In genomic region chr3:43105597-43106292, GRCh38 we compare ENCODE assay signal across 8 cellular contexts. TPM values are rescaled to one million over a fixed set of nuclear protein-coding genes. Genes with fewer than 3 reads are reported as not detected.
DNase-seq lines count a peak whose midpoint lies in the region; ATAC-seq, FAIRE-seq and TF ChIP-seq lines count a peak whose summit lies in the region.

TSS of gene POMGNT2 (minus strand) at chr3:43106079. CDS start at chr3:43081431, 24,648 bp downstream.

- no peaks in the 10 kb centered on the region for H3K9me1 ChIP-seq in keratinocyte (ENCODE audit: control insufficient read depth, extremely low read depth, insufficient read depth, low read length)

- peak; percentile 87 for ATAC-seq in HG03108 (IDR thresholded peaks at IDR 0.05; ENCODE audit: unreplicated experiment)
- peak; percentile 97 for ATAC-seq in activated CD4-positive, alpha-beta T cell treated with anti-CD3 and anti-CD28 coated beads for 36 hours

- peak within 1 kb of the TSS; percentile 89 for H3K4me2 ChIP-seq in keratinocyte (ENCODE audit: control insufficient read depth, extremely low read depth, insufficient read depth, low read depth, low read length)

- H3K27ac ChIP-seq in keratinocyte (ENCODE audit: control insufficient read depth, insufficient read depth, low read length), result no peak within 1 kb of the TSS

- POLR2A ChIA-PET in activated CD4-positive, alpha-beta T cell treated with anti-CD3 and anti-CD28 coated beads for 36 hours (lab: Charles Lee), result no interaction called here

- H3K9me3 Mint-ChIP-seq in activated CD4-positive, alpha-beta T cell treated with anti-CD3 and anti-CD28 coated beads for 36 hours (ENCODE audit: low read depth), result no peaks in the 10 kb centered on the region
- no peaks in the 10 kb centered on the region for H3K9me3 Mint-ChIP-seq in chondrocyte (ENCODE audit: low read depth)

- H3K4me1 ChIP-seq in keratinocyte (ENCODE audit: control insufficient read depth, extremely low read depth, insufficient read depth, low read length), result peaks cover 7% of the 10 kb centered on the region

- peak; percentile 43 for FAIRE-seq in keratinocyte (lab: Jason Lieb, UNC)

- no peaks in the 10 kb centered on the region for H3K36me3 Mint-ChIP-seq in activated CD4-positive, alpha-beta T cell treated with anti-CD3 and anti-CD28 coated beads for 36 hours (ENCODE audit: low read depth)
- H3K36me3 Mint-ChIP-seq in chondrocyte (ENCODE audit: low read depth), result no peaks in the 10 kb centered on the region

- dilution Hi-C loops in keratinocyte (cut with MboI; ENCODE audit: extremely low pct_ligation_motif_present, low sequenced_read_pairs), result no loop called here

- no peaks in the 10 kb centered on the region for H3K79me2 ChIP-seq in keratinocyte (ENCODE audit: control insufficient read depth, insufficient read depth, low read length)

- DNase-seq in NCI-H187 (lab: John Stamatoyannopoulos, UW) (peak; percentile 10 to 64), NCI-H187 treated with DMSO at 0.1 percent for 48 hours (lab: John Stamatoyannopoulos, UW) (no peak), NCI-H446 (lab: John Stamatoyannopoulos, UW) (peak; percentile 31 to 77), chondrocyte (ENCODE audit: low spot score) (no peak), keratinocyte (ENCODE audit: low read depth, low spot score) (peak; percentile 35)
- DNase-seq in activated CD4-positive, alpha-beta T cell treated with anti-CD3 and anti-CD28 coated beads for 36 hours, result peak; percentile 94
- peak; percentile 88 for DNase-seq in stimulated activated CD4-positive, alpha-beta T cell treated with anti-CD3 and anti-CD28 coated beads, Interleukin-12 subunit alpha, Interleukin-12 subunit beta, amount 100 ng/mL, for 4 hours

- no peaks in the 10 kb centered on the region for H3K27me3 ChIP-seq in keratinocyte (ENCODE audit: control insufficient read depth, extremely low read depth, insufficient read depth, low read length)

- peak within 1 kb of the TSS; percentile 63 to 81 (median 73) for H3K4me3 ChIP-seq in keratinocyte (ENCODE audit: control insufficient read depth in 2 of 3, extremely low read depth in 1 of 3, insufficient read depth in 2 of 3, low read depth in 1 of 3, low read length in 3 of 3)

- CTCF ChIA-PET in activated CD4-positive, alpha-beta T cell treated with anti-CD3 and anti-CD28 coated beads for 36 hours (lab: Charles Lee), result interaction anchor here (1.2 kb wide), 2 partner anchors 46 to 144 kb away, joined by 3 to 5 read pairs; no protein-coding TSS in a partner anchor

- H3K4me1 Mint-ChIP-seq in activated CD4-positive, alpha-beta T cell treated with anti-CD3 and anti-CD28 coated beads for 36 hours, result peaks cover 16% of the 10 kb centered on the region
- H3K4me1 Mint-ChIP-seq in chondrocyte (ENCODE audit: low read depth), result peaks cover 11% of the 10 kb centered on the region

- intact Hi-C loops in activated CD4-positive, alpha-beta T cell treated with anti-CD3 and anti-CD28 coated beads for 36 hours (cut with DNase I, micrococcal nuclease), result loop anchor here (1.0 to 5.0 kb wide), 6 partner anchors 181 to 1233 kb away; partner anchors contain the start of genes SNRK (in 2 of the 2), ABHD5 (in 1 of the 2), HIGD1A (in 1 of the 2) and NKTR (in 1 of the 2)

- H3K27me3 Mint-ChIP-seq in activated CD4-positive, alpha-beta T cell treated with anti-CD3 and anti-CD28 coated beads for 36 hours, result no peaks in the 10 kb centered on the region
- no peaks in the 10 kb centered on the region for H3K27me3 Mint-ChIP-seq in chondrocyte (ENCODE audit: low read depth)

- H3K27ac Mint-ChIP-seq in activated CD4-positive, alpha-beta T cell treated with anti-CD3 and anti-CD28 coated beads for 36 hours, result peak within 1 kb of the TSS; percentile 58
- no peak within 1 kb of the TSS for H3K27ac Mint-ChIP-seq in chondrocyte (ENCODE audit: unreplicated experiment)

- H3K9ac ChIP-seq in keratinocyte (ENCODE audit: control insufficient read depth, extremely low read depth, insufficient read depth, low read length), result peak within 1 kb of the TSS; percentile 68

- no peaks in the 10 kb centered on the region for H3K36me3 ChIP-seq in keratinocyte (ENCODE audit: control insufficient read depth in 2 of 2, extremely low read depth in 1 of 2, insufficient read depth in 2 of 2, low read length in 2 of 2)

- no peaks in the 10 kb centered on the region for H3K9me3 ChIP-seq in keratinocyte (ENCODE audit: control insufficient read depth, low read depth, low read length)

- peak within 1 kb of the TSS; percentile 72 for H3K4me3 Mint-ChIP-seq in activated CD4-positive, alpha-beta T cell treated with anti-CD3 and anti-CD28 coated beads for 36 hours
- peak within 1 kb of the TSS; percentile 73 for H3K4me3 Mint-ChIP-seq in chondrocyte (ENCODE audit: unreplicated experiment)

- TF ChIP-seq CTCF in chondrocyte (IDR thresholded peaks at IDR 0.05), result no peak
- no peak for TF ChIP-seq CTCF in keratinocyte (optimal IDR thresholded peaks at IDR 0.05 in 1 of 3, IDR thresholded peaks at IDR 0.05 in 1 of 3, conservative IDR thresholded peaks at IDR 0.05 in 1 of 3; ENCODE audit: extremely low read depth in 1 of 3, insufficient read depth in 2 of 3, low read length in 3 of 3)

- peak within 1 kb of the TSS; percentile 87 for H2AFZ ChIP-seq in keratinocyte (ENCODE audit: control insufficient read depth, low read length)

- no peaks in the 10 kb centered on the region for H4K20me1 ChIP-seq in keratinocyte (ENCODE audit: control insufficient read depth, extremely low read depth, insufficient read depth, low read length)

RNA-seq across cellular contexts. Expression of gene POMGNT2, which starts in this region (rescaled TPM):
- total RNA-seq in activated CD4-positive, alpha-beta T cell treated with anti-CD3 and anti-CD28 coated beads for 36 hours, result 1 to 10 TPM; 8.3 to 8.6 TPM
- total RNA-seq in chondrocyte, result 14.0 to 17.3 TPM (median 14.3 TPM) in 3 replicates
- polyA plus RNA-seq in keratinocyte, result 6.0 to 9.8 TPM (median 9.3 TPM) in 3 replicates
- 0.97 TPM for polyA plus RNA-seq in keratinocyte (2011; ENCODE audit: low read depth)
- polyA plus RNA-seq in keratinocyte (2011; cell fraction: cytosol; rRNA removed), result 6.6 and 9.0 TPM in 2 replicates
- 7.3 and 10.5 TPM in 2 replicates for polyA plus RNA-seq in keratinocyte (2011; cell fraction: nucleus; rRNA removed)
- polyA plus RNA-seq in keratinocyte (2012; ENCODE audit: low replicate concordance), result 6.2 and 7.6 TPM in 2 replicates
- 7.0 to 15.1 TPM (median 9.8 TPM) in 3 replicates for polyA minus RNA-seq in keratinocyte
- polyA minus RNA-seq in keratinocyte (2011; cell fraction: cytosol; rRNA and poly(A)+ RNA removed), result 6.1 TPM
- 5.5 and 6.2 TPM in 2 replicates for polyA minus RNA-seq in keratinocyte (2011; cell fraction: nucleus; rRNA and poly(A)+ RNA removed)

Comparison
In these comparisons a context has a peak if more than half of its experiments do, and no peak if none do; other contexts are left out.
1. DNase-seq: peak in NCI-H187 (2 of 2), NCI-H446 (2 of 2), activated CD4-positive, alpha-beta T cell treated with anti-CD3 and anti-CD28 coated beads for 36 hours (single experiment), keratinocyte (single experiment) and stimulated activated CD4-positive, alpha-beta T cell treated with anti-CD3 and anti-CD28 coated beads, Interleukin-12 subunit alpha, Interleukin-12 subunit beta, amount 100 ng/mL, for 4 hours (single experiment); none in NCI-H187 treated with DMSO at 0.1 percent for 48 hours (single experiment) and chondrocyte (single experiment).